ENCODE assay signal across 22 cellular contexts in genomic region chr16:79158337-79158736, GRCh38.
"Had no signal": no experiment of that assay in that cellular context is flagged by ENCODE, and none has a peak within 500 bp of the region (broad histone marks: within the 10 kb centered on the region; RNA-seq: fewer than 3 reads in every experiment).

No MANE protein-coding gene starts in this region.

- H3K4me1 ChIP-seq: SJCRH30 had no signal

- H3K27ac ChIP-seq: brain microvascular endothelial cell, cardiac muscle cell, Peyer's patch, RWPE1, SJCRH30 had no signal

- DNase-seq: activated CD4-positive, alpha-beta memory T cell treated with anti-CD3 and anti-CD28 coated beads, Interleukin-2, amount 10 ng/mL, durations not matched to agents 7 days and 5 days; activated CD4-positive, alpha-beta T cell treated with anti-CD3 and anti-CD28 coated beads, Interleukin-2, amount 10 ng/mL, durations not matched to agents 7 days and 5 days; activated CD4-positive, CD25-positive, alpha-beta regulatory T cell; activated gamma-delta T cell treated with Interleukin-2 at 50 U/mL for 16 hours; activated naive CD4-positive, alpha-beta T cell treated with anti-CD3 and anti-CD28 coated beads, Interleukin-2, amount 10 ng/mL, durations not matched to agents 7 days and 5 days; activated naive CD8-positive, alpha-beta T cell treated with anti-CD3 and anti-CD28 coated beads for 36 hours; activated T-cell treated with anti-CD3 and anti-CD28 coated beads, Interleukin-2, amount 50 U/mL, for 72 hours; brain microvascular endothelial cell; MM.1S; NCI-H146; NCI-H187 treated with DMSO at 0.1 percent for 48 hours; NCI-H2081 treated with DMSO at 0.1 percent for 48 hours; NCI-H446; NCI-H524; NCI-H748 treated with DMSO at 0.1 percent for 48 hours; Peyer's patch; Right ventricle myocardium superior; SJCRH30 had no signal

- H3K9me3 ChIP-seq: Peyer's patch, SJCRH30 had no signal

- H3K9me3 Mint-ChIP-seq: activated CD4-positive, alpha-beta memory T cell treated with anti-CD3 and anti-CD28 coated beads, Interleukin-2, amount 10 ng/mL, durations not matched to agents 7 days and 5 days; activated CD4-positive, alpha-beta T cell treated with anti-CD3 and anti-CD28 coated beads, Interleukin-2, amount 10 ng/mL, durations not matched to agents 7 days and 5 days; activated naive CD4-positive, alpha-beta T cell treated with anti-CD3 and anti-CD28 coated beads, Interleukin-2, amount 10 ng/mL, durations not matched to agents 7 days and 5 days; activated naive CD8-positive, alpha-beta T cell treated with anti-CD3 and anti-CD28 coated beads for 36 hours; activated T-cell treated with anti-CD3 and anti-CD28 coated beads, Interleukin-2, amount 50 U/mL, for 72 hours; activated T-helper 2 cell treated with anti-CD3 and anti-CD28 coated beads, Interferon-gamma antibody, Interleukin-2, Interleukin-4, amounts not matched to agents 10 μg/mL and 5 μg/mL and 100 μg/mL, durations not matched to agents 14 hours and 24 hours and 36 hours; T-helper 1 cell treated with Interleukin-12 subunit alpha and Interleukin-12 subunit beta and Interleukin-4 antibody, amounts not matched to agents 30 μg/mL and 1 μg/mL, for 36 hours had no signal

- H3K36me3 Mint-ChIP-seq: activated naive CD4-positive, alpha-beta T cell treated with anti-CD3 and anti-CD28 coated beads, Interleukin-2, amount 10 ng/mL, durations not matched to agents 7 days and 5 days; activated naive CD8-positive, alpha-beta T cell treated with anti-CD3 and anti-CD28 coated beads for 36 hours had no signal

- H3K27ac Mint-ChIP-seq: activated CD4-positive, alpha-beta T cell treated with anti-CD3 and anti-CD28 coated beads, Interleukin-2, amount 10 ng/mL, durations not matched to agents 7 days and 5 days; activated naive CD4-positive, alpha-beta T cell treated with anti-CD3 and anti-CD28 coated beads, Interleukin-2, amount 10 ng/mL, durations not matched to agents 7 days and 5 days; activated naive CD8-positive, alpha-beta T cell treated with anti-CD3 and anti-CD28 coated beads for 36 hours; activated T-cell treated with anti-CD3 and anti-CD28 coated beads, Interleukin-2, amount 50 U/mL, for 72 hours; activated T-helper 2 cell treated with anti-CD3 and anti-CD28 coated beads, Interferon-gamma antibody, Interleukin-2, Interleukin-4, amounts not matched to agents 10 μg/mL and 5 μg/mL and 100 μg/mL, durations not matched to agents 14 hours and 24 hours and 36 hours; T-helper 1 cell treated with Interleukin-12 subunit alpha and Interleukin-12 subunit beta and Interleukin-4 antibody, amounts not matched to agents 30 μg/mL and 1 μg/mL, for 36 hours had no signal

- H3K4me3 Mint-ChIP-seq: activated CD4-positive, alpha-beta memory T cell treated with anti-CD3 and anti-CD28 coated beads, Interleukin-2, amount 10 ng/mL, durations not matched to agents 7 days and 5 days; activated CD4-positive, alpha-beta T cell treated with anti-CD3 and anti-CD28 coated beads, Interleukin-2, amount 10 ng/mL, durations not matched to agents 7 days and 5 days; activated naive CD4-positive, alpha-beta T cell treated with anti-CD3 and anti-CD28 coated beads, Interleukin-2, amount 10 ng/mL, durations not matched to agents 7 days and 5 days; activated naive CD8-positive, alpha-beta T cell treated with anti-CD3 and anti-CD28 coated beads for 36 hours; activated T-cell treated with anti-CD3 and anti-CD28 coated beads, Interleukin-2, amount 50 U/mL, for 72 hours; T-helper 1 cell treated with Interleukin-12 subunit alpha and Interleukin-12 subunit beta and Interleukin-4 antibody, amounts not matched to agents 30 μg/mL and 1 μg/mL, for 36 hours had no signal

- H3K27me3 ChIP-seq: brain microvascular endothelial cell, cardiac muscle cell, Peyer's patch, SJCRH30 had no signal

- ATAC-seq: activated T-cell treated with anti-CD3 and anti-CD28 coated beads, Interleukin-2, amount 50 U/mL, for 72 hours had no signal

- H3K27me3 Mint-ChIP-seq: activated CD4-positive, alpha-beta memory T cell treated with anti-CD3 and anti-CD28 coated beads, Interleukin-2, amount 10 ng/mL, durations not matched to agents 7 days and 5 days; activated CD4-positive, alpha-beta T cell treated with anti-CD3 and anti-CD28 coated beads, Interleukin-2, amount 10 ng/mL, durations not matched to agents 7 days and 5 days had no signal

- H3K36me3 ChIP-seq: brain microvascular endothelial cell, cardiac muscle cell, Peyer's patch, SJCRH30 had no signal

- H3K4me3 ChIP-seq: cardiac muscle cell, Peyer's patch, SJCRH30 had no signal
